Comparison of ENCODE assay signal across 25 cellular contexts in genomic region chr20:4867036-4867435, GRCh38. TPM values are rescaled to one million over a fixed set of nuclear protein-coding genes. Genes with fewer than 3 reads are reported as not detected.
DNase-seq lines count a peak whose midpoint lies in the region; ATAC-seq and TF ChIP-seq lines count a peak whose summit lies in the region.
"Had no signal": no experiment of that assay in that cellular context is flagged by ENCODE, and none has a peak within 500 bp of the region (broad histone marks: within the 10 kb centered on the region; RNA-seq: fewer than 3 reads in every experiment).

No MANE protein-coding gene starts in this region.

- no peak for TF ChIP-seq CTCF in activated CD8-positive, alpha-beta T cell treated with anti-CD3 and anti-CD28 coated beads for 36 hours (IDR thresholded peaks at IDR 0.05)
- TF ChIP-seq CTCF in osteocyte (IDR thresholded peaks at IDR 0.05), result no peak
- no peak for TF ChIP-seq CTCF in GM13977 (IDR thresholded peaks at IDR 0.05; ENCODE audit: extremely low read depth, insufficient read depth, missing control alignments)

- intact Hi-C loops in activated CD8-positive, alpha-beta T cell treated with anti-CD3 and anti-CD28 coated beads for 36 hours (cut with micrococcal nuclease), result no loop called here
- intact Hi-C loops in Right ventricle myocardium superior (cut with DNase I), result no loop called here

- in situ Hi-C loops in GM13977 (cut with MboI; ENCODE audit: low pct_unique_long_range_greater_than_20kb, low sequenced_read_pairs, unreplicated experiment), result no loop called here

- peaks cover 4% of the 10 kb centered on the region for H3K36me3 Mint-ChIP-seq in activated CD8-positive, alpha-beta T cell treated with anti-CD3 and anti-CD28 coated beads, Interleukin-2, amount 10 ng/mL, durations not matched to agents 7 days and 5 days (ENCODE audit: low read depth)
- peaks cover 12% of the 10 kb centered on the region for H3K36me3 Mint-ChIP-seq in activated CD8-positive, alpha-beta T cell treated with anti-CD3 and anti-CD28 coated beads for 36 hours (ENCODE audit: low read depth)
- peaks cover 30% of the 10 kb centered on the region for H3K36me3 Mint-ChIP-seq in osteocyte (ENCODE audit: unreplicated experiment)

- POLR2A ChIA-PET in activated CD8-positive, alpha-beta T cell treated with anti-CD3 and anti-CD28 coated beads, Interleukin-2, amount 10 ng/mL, durations not matched to agents 7 days and 5 days (lab: Charles Lee), result no interaction called here
- POLR2A ChIA-PET in activated CD8-positive, alpha-beta T cell treated with anti-CD3 and anti-CD28 coated beads for 36 hours (lab: Charles Lee), result no interaction called here

- CTCF ChIA-PET in activated CD8-positive, alpha-beta T cell treated with anti-CD3 and anti-CD28 coated beads, Interleukin-2, amount 10 ng/mL, durations not matched to agents 7 days and 5 days (lab: Charles Lee), result no interaction called here
- CTCF ChIA-PET in activated CD8-positive, alpha-beta T cell treated with anti-CD3 and anti-CD28 coated beads for 36 hours (lab: Charles Lee), result interaction anchor here (1.2 kb wide), 1 partner anchor 11 kb away, joined by 3 read pairs; no protein-coding TSS in a partner anchor

- H3K9me3 Mint-ChIP-seq in activated CD8-positive, alpha-beta T cell treated with anti-CD3 and anti-CD28 coated beads, Interleukin-2, amount 10 ng/mL, durations not matched to agents 7 days and 5 days (ENCODE audit: insufficient read depth), result no peaks in the 10 kb centered on the region
- no peaks in the 10 kb centered on the region for H3K9me3 Mint-ChIP-seq in activated CD8-positive, alpha-beta T cell treated with anti-CD3 and anti-CD28 coated beads for 36 hours
- no peaks in the 10 kb centered on the region for H3K9me3 Mint-ChIP-seq in osteocyte (ENCODE audit: unreplicated experiment)
- H3K9me3 Mint-ChIP-seq: activated CD4-positive, alpha-beta memory T cell treated with anti-CD3 and anti-CD28 coated beads, Interleukin-2, amount 10 ng/mL, durations not matched to agents 7 days and 5 days; naive thymus-derived CD8-positive, alpha-beta T cell; T-cell had no signal

- no peaks in the 10 kb centered on the region for H3K27me3 Mint-ChIP-seq in activated CD8-positive, alpha-beta T cell treated with anti-CD3 and anti-CD28 coated beads, Interleukin-2, amount 10 ng/mL, durations not matched to agents 7 days and 5 days (ENCODE audit: low read depth)
- H3K27me3 Mint-ChIP-seq in activated CD8-positive, alpha-beta T cell treated with anti-CD3 and anti-CD28 coated beads for 36 hours, result no peaks in the 10 kb centered on the region
- no peaks in the 10 kb centered on the region for H3K27me3 Mint-ChIP-seq in osteocyte (ENCODE audit: unreplicated experiment)
- H3K27me3 Mint-ChIP-seq: activated CD4-positive, alpha-beta memory T cell treated with anti-CD3 and anti-CD28 coated beads, Interleukin-2, amount 10 ng/mL, durations not matched to agents 7 days and 5 days; naive thymus-derived CD8-positive, alpha-beta T cell; T-cell had no signal

- no peak overlapping the region for H3K4me3 Mint-ChIP-seq in activated CD8-positive, alpha-beta T cell treated with anti-CD3 and anti-CD28 coated beads, Interleukin-2, amount 10 ng/mL, durations not matched to agents 7 days and 5 days
- no peak overlapping the region for H3K4me3 Mint-ChIP-seq in activated CD8-positive, alpha-beta T cell treated with anti-CD3 and anti-CD28 coated beads for 36 hours
- no peak overlapping the region for H3K4me3 Mint-ChIP-seq in osteocyte (ENCODE audit: unreplicated experiment)
- H3K4me3 Mint-ChIP-seq: activated CD4-positive, alpha-beta memory T cell treated with anti-CD3 and anti-CD28 coated beads, Interleukin-2, amount 10 ng/mL, durations not matched to agents 7 days and 5 days; naive thymus-derived CD8-positive, alpha-beta T cell; T-cell had no signal

- H3K4me1 Mint-ChIP-seq in activated CD8-positive, alpha-beta T cell treated with anti-CD3 and anti-CD28 coated beads, Interleukin-2, amount 10 ng/mL, durations not matched to agents 7 days and 5 days (ENCODE audit: low read depth), result peaks cover 8% of the 10 kb centered on the region
- no peaks in the 10 kb centered on the region for H3K4me1 Mint-ChIP-seq in activated CD8-positive, alpha-beta T cell treated with anti-CD3 and anti-CD28 coated beads for 36 hours (ENCODE audit: low read depth)
- no peaks in the 10 kb centered on the region for H3K4me1 Mint-ChIP-seq in osteocyte (ENCODE audit: unreplicated experiment)

- no peak for DNase-seq in activated CD8-positive, alpha-beta T cell treated with anti-CD3 and anti-CD28 coated beads, Interleukin-2, amount 10 ng/mL, durations not matched to agents 7 days and 5 days
- DNase-seq in activated CD8-positive, alpha-beta T cell treated with anti-CD3 and anti-CD28 coated beads for 36 hours, result no peak
- DNase-seq in HPDE6-E6E7 (ENCODE audit: extremely low spot score) (peak; percentile 14), epithelial cell of prostate (ENCODE audit: low read depth, low spot score) (no peak), osteocyte (ENCODE audit: extremely low spot score, unreplicated experiment) (peak; percentile 77), GM13977 (ENCODE audit: low spot score) (no peak), Right ventricle myocardium superior (no peak)
- DNase-seq: 8988T; activated CD4-positive, alpha-beta memory T cell treated with anti-CD3 and anti-CD28 coated beads, Interleukin-2, amount 10 ng/mL, durations not matched to agents 7 days and 5 days; activated CD4-positive, CD25-positive, alpha-beta regulatory T cell treated with anti-CD3 and anti-CD28 coated beads, Interleukin-2, amount 50 U/mL, for 72 hours; activated T-cell treated with anti-CD3 and anti-CD28 coated beads, Interleukin-2, amount 50 U/mL, for 48 hours; DMS53; GF-D8; GOT3; Kasumi-1; MV-4-11; naive thymus-derived CD8-positive, alpha-beta T cell; NCI-H526; Peyer's patch; SJCRH30; stimulated activated CD4-positive, alpha-beta T cell treated with anti-CD3 and anti-CD28 coated beads, Interleukin-12 subunit alpha, Interleukin-12 subunit beta, amount 100 ng/mL, for 4 hours; T-cell; transverse colon had no signal

- H3K27ac Mint-ChIP-seq in activated CD8-positive, alpha-beta T cell treated with anti-CD3 and anti-CD28 coated beads, Interleukin-2, amount 10 ng/mL, durations not matched to agents 7 days and 5 days, result no peak overlapping the region
- H3K27ac Mint-ChIP-seq in activated CD8-positive, alpha-beta T cell treated with anti-CD3 and anti-CD28 coated beads for 36 hours, result no peak overlapping the region
- no peak overlapping the region for H3K27ac Mint-ChIP-seq in osteocyte (ENCODE audit: unreplicated experiment)
- H3K27ac Mint-ChIP-seq: activated CD4-positive, alpha-beta memory T cell treated with anti-CD3 and anti-CD28 coated beads, Interleukin-2, amount 10 ng/mL, durations not matched to agents 7 days and 5 days; T-cell had no signal

- peak; percentile 21 for ATAC-seq in activated CD8-positive, alpha-beta T cell treated with anti-CD3 and anti-CD28 coated beads, Interleukin-2, amount 10 ng/mL, durations not matched to agents 7 days and 5 days
- ATAC-seq in activated CD8-positive, alpha-beta T cell treated with anti-CD3 and anti-CD28 coated beads for 36 hours, result no peak
- no peak for ATAC-seq in HG02852 (IDR thresholded peaks at IDR 0.05; ENCODE audit: unreplicated experiment)
- ATAC-seq in Right ventricle myocardium superior (ENCODE audit: poor library complexity), result no peak
- ATAC-seq: naive thymus-derived CD8-positive, alpha-beta T cell; pancreas; T-cell had no signal

- peak overlapping the region; percentile 21 for H3K27ac ChIP-seq in epithelial cell of prostate
- H3K27ac ChIP-seq: pancreas, Peyer's patch, SJCRH30, transverse colon had no signal

RNA-seq across cellular contexts. Expression of gene RASSF2, which starts 43.6 kb away (rescaled TPM):
- 10 to 100 TPM; 57.7 to 58.4 TPM for total RNA-seq in activated CD8-positive, alpha-beta T cell treated with anti-CD3 and anti-CD28 coated beads, Interleukin-2, amount 10 ng/mL, durations not matched to agents 7 days and 5 days
- 10 to 100 TPM; 33.7 to 36.2 TPM for total RNA-seq in activated CD8-positive, alpha-beta T cell treated with anti-CD3 and anti-CD28 coated beads for 36 hours
- total RNA-seq in osteocyte (1.3 and 1.5 TPM in 2 replicates), Right ventricle myocardium superior (3.5 TPM)

Comparison
In these comparisons a context has a peak if more than half of its experiments do, and no peak if none do; other contexts are left out.
1. DNase-seq: peak in HPDE6-E6E7 (single experiment) and osteocyte (single experiment); none in activated CD8-positive, alpha-beta T cell treated with anti-CD3 and anti-CD28 coated beads, Interleukin-2, amount 10 ng/mL, durations not matched to agents 7 days and 5 days (single experiment), activated CD8-positive, alpha-beta T cell treated with anti-CD3 and anti-CD28 coated beads for 36 hours (single experiment), epithelial cell of prostate (single experiment), GM13977 (single experiment) and Right ventricle myocardium superior (single experiment).